Comparison of ENCODE assay signal across 1 cellular context in genomic region chr12:57488397-57489156, GRCh38.
TF ChIP-seq lines count a peak whose summit lies in the region.

No MANE protein-coding gene starts in this region.

TF ChIP-seq in IMR-90, 13 proteins besides CTCF, POLR2A, EP300 and RAD21:
- no peak for TF ChIP-seq RCOR1 (IDR thresholded peaks at IDR 0.05; ENCODE audit: insufficient replicate concordance, low read length)
- no peak for TF ChIP-seq MAZ (IDR thresholded peaks at IDR 0.05; ENCODE audit: borderline replicate concordance, low read depth, low read length)
- TF ChIP-seq MAFK (IDR thresholded peaks at IDR 0.05; ENCODE audit: low read depth, low read length): no peak
